In genomic region chr4:81796790-81797528, GRCh38 we compare ENCODE assay signal across 16 cellular contexts.
DNase-seq lines count a peak whose midpoint lies in the region; ATAC-seq and TF ChIP-seq lines count a peak whose summit lies in the region.
"Had no signal": no experiment of that assay in that cellular context is flagged by ENCODE, and none has a peak within 500 bp of the region (broad histone marks: within the 10 kb centered on the region; RNA-seq: fewer than 3 reads in every experiment).

No MANE protein-coding gene starts in this region.

- H3K9me3 ChIP-seq in endodermal cell (ENCODE audit: control insufficient read depth, low read length), result peaks cover 9% of the 10 kb centered on the region
- H3K9me3 ChIP-seq: tibial nerve had no signal

- ATAC-seq in GM18861 (IDR thresholded peaks at IDR 0.05; ENCODE audit: unreplicated experiment), result peak; percentile 75
- ATAC-seq in GM21390 (IDR thresholded peaks at IDR 0.05; ENCODE audit: unreplicated experiment), result peak; percentile 90
- ATAC-seq in HG03097 (IDR thresholded peaks at IDR 0.05; ENCODE audit: low FRiP score, unreplicated experiment), result peak; percentile 76
- no peak for ATAC-seq in activated naive CD8-positive, alpha-beta T cell treated with anti-CD3 and anti-CD28 coated beads, Interleukin-2, amount 50 U/mL, for 24 hours
- no peak for ATAC-seq in stimulated activated naive B cell treated with anti-CD40 and anti-IgM and Interleukin-4, amounts not matched to agents 10 μg/mL and 1 μg/mL and 100 μg/mL, for 72 hours (replicated peaks)

- peak overlapping the region; percentile 27 for H3K4me3 Mint-ChIP-seq in activated naive CD8-positive, alpha-beta T cell treated with anti-CD3 and anti-CD28 coated beads, Interleukin-2, amount 50 U/mL, for 24 hours
- no peak overlapping the region for H3K4me3 Mint-ChIP-seq in stimulated activated naive B cell treated with anti-CD40 and anti-IgM and Interleukin-4, amounts not matched to agents 10 μg/mL and 1 μg/mL and 100 μg/mL, for 72 hours
- no peak overlapping the region for H3K4me3 Mint-ChIP-seq in endodermal cell

- H3K4me1 Mint-ChIP-seq in activated naive CD8-positive, alpha-beta T cell treated with anti-CD3 and anti-CD28 coated beads, Interleukin-2, amount 50 U/mL, for 24 hours, result peaks cover 12% of the 10 kb centered on the region
- H3K4me1 Mint-ChIP-seq in stimulated activated naive B cell treated with anti-CD40 and anti-IgM and Interleukin-4, amounts not matched to agents 10 μg/mL and 1 μg/mL and 100 μg/mL, for 72 hours, result peaks cover 6 to 7% of the 10 kb centered on the region in 2 donors
- peaks cover 4% of the 10 kb centered on the region for H3K4me1 Mint-ChIP-seq in endodermal cell

- H3K4me3 ChIP-seq in endodermal cell (ENCODE audit: low read length), result no peak overlapping the region
- H3K4me3 ChIP-seq: BLaER1 treated with 17β-estradiol and CSF1 and Interleukin-3, amounts not matched to agents 10 nM and 100 nM; tibial nerve had no signal

- TF ChIP-seq CTCF in endodermal cell (conservative IDR thresholded peaks at IDR 0.05), result no peak

- no peaks in the 10 kb centered on the region for H3K36me3 ChIP-seq in endodermal cell (ENCODE audit: control insufficient read depth, insufficient read depth, low read length)
- H3K36me3 ChIP-seq: BLaER1 treated with 17β-estradiol and CSF1 and Interleukin-3, amounts not matched to agents 10 nM and 100 nM; tibial nerve had no signal

- no peak overlapping the region for H3K9ac ChIP-seq in endodermal cell (ENCODE audit: extremely low read depth, low read length, poor library complexity, severe bottlenecking)
- H3K9ac ChIP-seq: BLaER1 treated with 17β-estradiol and CSF1 and Interleukin-3, amounts not matched to agents 10 nM and 100 nM; KMS-11 had no signal

- no peaks in the 10 kb centered on the region for H3K4me1 ChIP-seq in endodermal cell (ENCODE audit: control insufficient read depth, insufficient read depth, low read length)
- H3K4me1 ChIP-seq: tibial nerve had no signal

- WGBS in endodermal cell (ENCODE audit: insufficient coverage in 1 of 2, insufficient read length in 1 of 2), 2 experiments, result 88 to 96% methylated on average over 1 of the region's 1 CpG

- no peak overlapping the region for H3K27ac ChIP-seq in endodermal cell (ENCODE audit: low read depth, low read length)
- H3K27ac ChIP-seq: BLaER1 treated with 17β-estradiol and CSF1 and Interleukin-3, amounts not matched to agents 10 nM and 100 nM; KMS-11; tibial nerve had no signal

- no peak for DNase-seq in activated naive CD8-positive, alpha-beta T cell treated with anti-CD3 and anti-CD28 coated beads, Interleukin-2, amount 50 U/mL, for 24 hours
- no peak for DNase-seq in stimulated activated naive B cell treated with anti-CD40 and anti-IgM and Interleukin-4, amounts not matched to agents 10 μg/mL and 1 μg/mL and 100 μg/mL, for 72 hours
- DNase-seq in endodermal cell (no peak), globus pallidus (ENCODE audit: low spot score) (no peak), NCI-H2081 treated with DMSO at 0.1 percent for 48 hours (lab: John Stamatoyannopoulos, UW) (no peak)
- DNase-seq: activated CD8-positive, alpha-beta memory T cell treated with anti-CD3 and anti-CD28 coated beads for 24 hours; activated naive CD4-positive, alpha-beta T cell treated with Interleukin-2 at 50 U/mL for 16 hours; foreskin fibroblast; NCI-H446; retina had no signal

- peaks cover 18% of the 10 kb centered on the region for H3K9me3 Mint-ChIP-seq in activated naive CD8-positive, alpha-beta T cell treated with anti-CD3 and anti-CD28 coated beads, Interleukin-2, amount 50 U/mL, for 24 hours
- H3K9me3 Mint-ChIP-seq in stimulated activated naive B cell treated with anti-CD40 and anti-IgM and Interleukin-4, amounts not matched to agents 10 μg/mL and 1 μg/mL and 100 μg/mL, for 72 hours, result peaks cover 2 to 4% of the 10 kb centered on the region in 2 donors
- peaks cover 16% of the 10 kb centered on the region for H3K9me3 Mint-ChIP-seq in endodermal cell

- H3K27me3 ChIP-seq in endodermal cell (ENCODE audit: control insufficient read depth, insufficient read depth, low read length, poor library complexity, severe bottlenecking), result no peaks in the 10 kb centered on the region
- H3K27me3 ChIP-seq: BLaER1 treated with 17β-estradiol and CSF1 and Interleukin-3, amounts not matched to agents 10 nM and 100 nM; tibial nerve had no signal

- no peak overlapping the region for H3K27ac Mint-ChIP-seq in activated naive CD8-positive, alpha-beta T cell treated with anti-CD3 and anti-CD28 coated beads, Interleukin-2, amount 50 U/mL, for 24 hours
- H3K27ac Mint-ChIP-seq in stimulated activated naive B cell treated with anti-CD40 and anti-IgM and Interleukin-4, amounts not matched to agents 10 μg/mL and 1 μg/mL and 100 μg/mL, for 72 hours, result no peak overlapping the region
- H3K27ac Mint-ChIP-seq in endodermal cell, result no peak overlapping the region

- no peaks in the 10 kb centered on the region for H3K27me3 Mint-ChIP-seq in activated naive CD8-positive, alpha-beta T cell treated with anti-CD3 and anti-CD28 coated beads, Interleukin-2, amount 50 U/mL, for 24 hours
- H3K27me3 Mint-ChIP-seq in stimulated activated naive B cell treated with anti-CD40 and anti-IgM and Interleukin-4, amounts not matched to agents 10 μg/mL and 1 μg/mL and 100 μg/mL, for 72 hours, result no peaks in the 10 kb centered on the region
- H3K27me3 Mint-ChIP-seq in endodermal cell (ENCODE audit: insufficient read depth), result no peaks in the 10 kb centered on the region

- H3K36me3 Mint-ChIP-seq in activated naive CD8-positive, alpha-beta T cell treated with anti-CD3 and anti-CD28 coated beads, Interleukin-2, amount 50 U/mL, for 24 hours (ENCODE audit: low read depth), result no peaks in the 10 kb centered on the region
- no peaks in the 10 kb centered on the region for H3K36me3 Mint-ChIP-seq in stimulated activated naive B cell treated with anti-CD40 and anti-IgM and Interleukin-4, amounts not matched to agents 10 μg/mL and 1 μg/mL and 100 μg/mL, for 72 hours
- H3K36me3 Mint-ChIP-seq in endodermal cell (ENCODE audit: low read depth), result peaks cover 4% of the 10 kb centered on the region

Comparison
In these comparisons a context has a peak if more than half of its experiments do, and no peak if none do; other contexts are left out.
1. ATAC-seq: peak in GM18861 (single experiment), GM21390 (single experiment) and HG03097 (single experiment); none in activated naive CD8-positive, alpha-beta T cell treated with anti-CD3 and anti-CD28 coated beads, Interleukin-2, amount 50 U/mL, for 24 hours (single experiment) and stimulated activated naive B cell treated with anti-CD40 and anti-IgM and Interleukin-4, amounts not matched to agents 10 μg/mL and 1 μg/mL and 100 μg/mL, for 72 hours (0 of 2).